ENCODE assay signal across 8 cellular contexts in the genomic region with DNA sequence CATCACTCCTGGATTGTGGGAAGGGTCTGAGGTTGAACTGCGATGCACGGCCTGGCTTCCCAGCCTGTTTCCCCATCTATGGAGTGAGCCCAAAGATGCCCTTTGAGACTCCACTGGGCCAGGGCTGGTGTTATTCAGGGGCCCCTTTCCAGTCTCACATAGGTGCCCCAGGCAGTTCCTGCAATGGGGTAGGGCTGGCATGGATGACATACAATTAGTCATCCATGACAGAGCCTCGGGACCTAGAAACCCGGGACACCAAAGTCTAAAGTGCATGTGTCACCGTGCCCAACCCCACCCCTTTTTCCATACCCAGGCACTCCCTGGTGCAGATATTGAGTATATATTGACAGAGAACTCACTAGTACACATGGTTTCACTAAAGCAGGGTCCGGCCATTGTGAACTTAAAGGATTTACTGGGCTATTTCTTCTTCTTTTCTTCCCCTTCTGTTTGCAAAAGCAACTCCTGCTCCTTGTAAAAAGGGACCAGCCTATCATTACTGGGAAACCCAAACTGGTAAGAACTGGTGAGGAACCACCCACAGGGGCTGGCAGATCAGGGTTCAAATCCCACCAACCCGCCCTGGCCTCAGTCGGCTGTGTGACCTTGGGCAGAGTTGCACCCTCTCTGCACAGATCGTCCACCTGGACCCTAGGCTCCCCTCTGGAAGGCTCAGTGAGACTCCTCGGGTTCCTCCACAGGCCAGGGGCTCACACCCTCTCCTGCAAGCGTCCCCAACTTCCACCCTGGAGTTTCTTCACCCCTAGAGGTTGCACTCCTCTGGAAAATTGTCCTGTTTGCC. TPM values are rescaled to one million over a fixed set of nuclear protein-coding genes. Genes with fewer than 3 reads are reported as not detected.
DNase-seq lines count a peak whose midpoint lies in the region; ATAC-seq and TF ChIP-seq lines count a peak whose summit lies in the region.

No MANE protein-coding gene starts in this region.

- no peak for ATAC-seq in HG03159 (IDR thresholded peaks at IDR 0.05; ENCODE audit: unreplicated experiment)

- H3K9me3 Mint-ChIP-seq in activated T-helper 1 cell treated with anti-CD3 and anti-CD28 coated beads, Interleukin-12 subunit alpha, Interleukin-12 subunit beta, Interleukin-2, Interleukin-4 antibody, amounts not matched to agents 30 ng/mL and 10 ng/mL and 1 ng/mL, durations not matched to agents 14 hours and 24 hours and 36 hours = no peaks in the 10 kb centered on the region

- no peak overlapping the region for H3K9ac ChIP-seq in trophoblast cell (ENCODE audit: low read length)

- no peaks in the 10 kb centered on the region for H3K36me3 ChIP-seq in trophoblast cell (ENCODE audit: control insufficient read depth in 1 of 2, insufficient read depth in 2 of 2, low read length in 2 of 2)

- H3K18ac ChIP-seq in trophoblast cell (ENCODE audit: low read length) = no peak overlapping the region

- no peak overlapping the region for H4K8ac ChIP-seq in trophoblast cell (ENCODE audit: low read depth, low read length)

- H3K4me3 Mint-ChIP-seq in activated T-helper 1 cell treated with anti-CD3 and anti-CD28 coated beads, Interleukin-12 subunit alpha, Interleukin-12 subunit beta, Interleukin-2, Interleukin-4 antibody, amounts not matched to agents 30 ng/mL and 10 ng/mL and 1 ng/mL, durations not matched to agents 14 hours and 24 hours and 36 hours = no peak overlapping the region

- DNase-seq in ACHN (peak; percentile 27), HUDEP-2 (lab: John Stamatoyannopoulos, UW; ENCODE audit: unreplicated experiment in 76 of 76) (peak in 43 of 76 experiments; percentile 15 to 72 (median 37)), trophoblast cell (peak; percentile 78 to 85), GM10266 (ENCODE audit: extremely low spot score) (no peak), GOT3 (lab: John Stamatoyannopoulos, UW) (no peak), GF-D8 (lab: John Stamatoyannopoulos, UW) (no peak)
- no peak for DNase-seq in activated T-helper 1 cell treated with anti-CD3 and anti-CD28 coated beads, Interleukin-12 subunit alpha, Interleukin-12 subunit beta, Interleukin-2, Interleukin-4 antibody, amounts not matched to agents 30 ng/mL and 10 ng/mL and 1 ng/mL, durations not matched to agents 14 hours and 24 hours and 36 hours (ENCODE audit: low spot score)

- H3K27me3 ChIP-seq in trophoblast cell (ENCODE audit: insufficient read depth, low read length) = peaks cover 14% of the 10 kb centered on the region

- H3K79me1 ChIP-seq in trophoblast cell (ENCODE audit: low read length) = no peaks in the 10 kb centered on the region

- in situ Hi-C loops in ACHN (cut with HindIII; ENCODE audit: low pct_ligation_motif_present, low pct_unique_long_range_greater_than_20kb, low sequenced_read_pairs) = no loop called here

- no peaks in the 10 kb centered on the region for H3K36me3 Mint-ChIP-seq in activated T-helper 1 cell treated with anti-CD3 and anti-CD28 coated beads, Interleukin-12 subunit alpha, Interleukin-12 subunit beta, Interleukin-2, Interleukin-4 antibody, amounts not matched to agents 30 ng/mL and 10 ng/mL and 1 ng/mL, durations not matched to agents 14 hours and 24 hours and 36 hours (ENCODE audit: low read depth)

- no peak overlapping the region for H2AK5ac ChIP-seq in trophoblast cell (ENCODE audit: low read length)

- H3K4me3 ChIP-seq in trophoblast cell (ENCODE audit: low read depth, low read length) = no peak overlapping the region

- no peak overlapping the region for H3K23ac ChIP-seq in trophoblast cell (ENCODE audit: low read length)

- no peak for TF ChIP-seq CTCF in GM10266 (IDR thresholded peaks at IDR 0.05; ENCODE audit: control insufficient read depth, insufficient read depth, low read depth, missing control alignments)

- no CpG with 5 or more reads among the region's 11 CpGs for WGBS in trophoblast cell (ENCODE audit: extremely low coverage, insufficient coverage, insufficient read length)

- H3K4ac ChIP-seq in trophoblast cell (ENCODE audit: low read depth, low read length) = no peak overlapping the region

- H3K4me1 Mint-ChIP-seq in activated T-helper 1 cell treated with anti-CD3 and anti-CD28 coated beads, Interleukin-12 subunit alpha, Interleukin-12 subunit beta, Interleukin-2, Interleukin-4 antibody, amounts not matched to agents 30 ng/mL and 10 ng/mL and 1 ng/mL, durations not matched to agents 14 hours and 24 hours and 36 hours (ENCODE audit: low read depth) = peaks cover 31% of the 10 kb centered on the region

- no peak overlapping the region for H2BK12ac ChIP-seq in trophoblast cell (ENCODE audit: low read length)

- H3K27ac ChIP-seq in trophoblast cell (ENCODE audit: low read depth, low read length) = no peak overlapping the region

- no peak overlapping the region for H3K14ac ChIP-seq in trophoblast cell (ENCODE audit: low read length)

- no peaks in the 10 kb centered on the region for H3K79me2 ChIP-seq in trophoblast cell (ENCODE audit: control insufficient read depth, insufficient read depth, low read length, poor library complexity)

- H2BK5ac ChIP-seq in trophoblast cell (ENCODE audit: low read depth, low read length, poor library complexity) = no peak overlapping the region

- H3K9me3 ChIP-seq in trophoblast cell (ENCODE audit: insufficient read depth, low read depth, low read length) = peaks cover 16% of the 10 kb centered on the region

- no peak overlapping the region for H3K4me2 ChIP-seq in trophoblast cell (ENCODE audit: low read length)

- peak overlapping the region; percentile 6 for H3K27ac Mint-ChIP-seq in activated T-helper 1 cell treated with anti-CD3 and anti-CD28 coated beads, Interleukin-12 subunit alpha, Interleukin-12 subunit beta, Interleukin-2, Interleukin-4 antibody, amounts not matched to agents 30 ng/mL and 10 ng/mL and 1 ng/mL, durations not matched to agents 14 hours and 24 hours and 36 hours

- H2AFZ ChIP-seq in trophoblast cell (ENCODE audit: insufficient read depth, low read length, poor library complexity) = no peak overlapping the region

- H3K27me3 Mint-ChIP-seq in activated T-helper 1 cell treated with anti-CD3 and anti-CD28 coated beads, Interleukin-12 subunit alpha, Interleukin-12 subunit beta, Interleukin-2, Interleukin-4 antibody, amounts not matched to agents 30 ng/mL and 10 ng/mL and 1 ng/mL, durations not matched to agents 14 hours and 24 hours and 36 hours (ENCODE audit: insufficient read depth) = peaks cover 17% of the 10 kb centered on the region

- peaks cover 0 to 11% of the 10 kb centered on the region in 2 experiments for H3K4me1 ChIP-seq in trophoblast cell (ENCODE audit: control insufficient read depth in 1 of 2, insufficient read depth in 2 of 2, low read length in 2 of 2)

- H4K91ac ChIP-seq in trophoblast cell (ENCODE audit: low read depth, low read length) = no peak overlapping the region

- H2BK120ac ChIP-seq in trophoblast cell (ENCODE audit: insufficient read depth, low read length, poor library complexity) = no peak overlapping the region

- H4K12ac ChIP-seq in trophoblast cell (ENCODE audit: low read depth, low read length) = no peak overlapping the region

- intact Hi-C loops in activated T-helper 1 cell treated with anti-CD3 and anti-CD28 coated beads, Interleukin-12 subunit alpha, Interleukin-12 subunit beta, Interleukin-2, Interleukin-4 antibody, amounts not matched to agents 30 ng/mL and 10 ng/mL and 1 ng/mL, durations not matched to agents 14 hours and 24 hours and 36 hours (cut with micrococcal nuclease) = loop anchor here (5.0 kb wide), 1 partner anchor 60 kb away; a partner anchor contains a TSS

RNA-seq across cellular contexts. Expression of a gene that starts 2.7 kb away (rescaled TPM):
- total RNA-seq in activated T-helper 1 cell treated with anti-CD3 and anti-CD28 coated beads, Interleukin-12 subunit alpha, Interleukin-12 subunit beta, Interleukin-2, Interleukin-4 antibody, amounts not matched to agents 30 ng/mL and 10 ng/mL and 1 ng/mL, durations not matched to agents 14 hours and 24 hours and 36 hours = not detected in 2 replicates
- 0.19 TPM in 2 replicates for polyA plus RNA-seq in trophoblast cell (2013)

RNA-seq across cellular contexts. Expression of a gene that starts 23.7 kb away (rescaled TPM):
- 8.7 and 9.3 TPM in 2 replicates for total RNA-seq in activated T-helper 1 cell treated with anti-CD3 and anti-CD28 coated beads, Interleukin-12 subunit alpha, Interleukin-12 subunit beta, Interleukin-2, Interleukin-4 antibody, amounts not matched to agents 30 ng/mL and 10 ng/mL and 1 ng/mL, durations not matched to agents 14 hours and 24 hours and 36 hours
- polyA plus RNA-seq in trophoblast cell (2013) = 0.08 and 0.10 TPM in 2 replicates

RNA-seq across cellular contexts. Expression of a gene that starts 46.3 kb away (rescaled TPM):
- 88.6 and 93.6 TPM in 2 replicates for total RNA-seq in activated T-helper 1 cell treated with anti-CD3 and anti-CD28 coated beads, Interleukin-12 subunit alpha, Interleukin-12 subunit beta, Interleukin-2, Interleukin-4 antibody, amounts not matched to agents 30 ng/mL and 10 ng/mL and 1 ng/mL, durations not matched to agents 14 hours and 24 hours and 36 hours
- 0.88 and 0.90 TPM in 2 replicates for polyA plus RNA-seq in trophoblast cell (2013)

RNA-seq across cellular contexts. Expression of a gene that starts 50.2 kb away (rescaled TPM):
- total RNA-seq in activated T-helper 1 cell treated with anti-CD3 and anti-CD28 coated beads, Interleukin-12 subunit alpha, Interleukin-12 subunit beta, Interleukin-2, Interleukin-4 antibody, amounts not matched to agents 30 ng/mL and 10 ng/mL and 1 ng/mL, durations not matched to agents 14 hours and 24 hours and 36 hours = 222 and 227 TPM in 2 replicates
- 0.26 and 0.29 TPM in 2 replicates for polyA plus RNA-seq in trophoblast cell (2013)

Comparison
In these comparisons a context has a peak if more than half of its experiments do, and no peak if none do; other contexts are left out.
1. DNase-seq: peak in ACHN (single experiment), HUDEP-2 (43 of 76) and trophoblast cell (2 of 2); none in activated T-helper 1 cell treated with anti-CD3 and anti-CD28 coated beads, Interleukin-12 subunit alpha, Interleukin-12 subunit beta, Interleukin-2, Interleukin-4 antibody, amounts not matched to agents 30 ng/mL and 10 ng/mL and 1 ng/mL, durations not matched to agents 14 hours and 24 hours and 36 hours (single experiment), GM10266 (single experiment), GOT3 (single experiment) and GF-D8 (single experiment).